In the genomic region with DNA sequence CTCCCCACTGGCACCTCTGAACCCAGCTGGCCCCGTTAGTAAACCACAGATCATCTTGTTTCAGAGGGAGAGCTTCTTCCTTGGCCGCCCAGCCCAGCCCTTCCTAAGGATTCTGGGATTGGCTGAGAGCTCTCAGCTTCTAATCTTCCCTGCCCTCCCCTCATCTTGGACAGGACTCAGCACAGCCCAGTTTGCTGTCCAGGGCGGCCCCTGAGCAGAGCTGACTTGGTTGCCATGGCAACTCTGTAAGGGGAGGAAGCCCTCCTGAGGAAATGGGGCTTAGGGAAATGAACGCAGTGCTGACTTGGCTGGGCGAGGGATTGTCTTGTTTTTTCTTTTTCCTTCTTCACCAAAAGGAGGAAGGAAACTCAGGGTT, we compare ENCODE assay signal across 9 cellular contexts. TPM values are rescaled to one million over a fixed set of nuclear protein-coding genes. Genes with fewer than 3 reads are reported as not detected.
A peak's percentile ranks its signal among the peaks of the same experiment; 100 is the strongest.
DNase-seq lines count a peak whose midpoint lies in the region; ATAC-seq and TF ChIP-seq lines count a peak whose summit lies in the region.
"Had no signal": no experiment of that assay in that cellular context is flagged by ENCODE, and none has a peak within 500 bp of the region (broad histone marks: within the 10 kb centered on the region; RNA-seq: fewer than 3 reads in every experiment).

No MANE protein-coding gene starts in this region.

- H3F3A ChIP-seq in GM23338 (replicated peaks; ENCODE audit: low read depth): no peaks in the 10 kb centered on the region

- peak overlapping the region; percentile 74 for H3K27ac Mint-ChIP-seq in GM23338

- H3K4me1 Mint-ChIP-seq in GM23338: peaks cover 50% of the 10 kb centered on the region

- peak overlapping the region; percentile 23; the same call in 2 of the 3 replicates for H3K4me3 Mint-ChIP-seq in GM23338

- H3K27me3 ChIP-seq in GM23338 (ENCODE audit: insufficient read depth) (no peaks in the 10 kb centered on the region), cardiac muscle cell (no peaks in the 10 kb centered on the region)
- H3K27me3 ChIP-seq: Peyer's patch had no signal

- DNase-seq in GM23338 (ENCODE audit: low spot score) (peak; percentile 92), RPMI8226 (peak; percentile 63), cardiac muscle cell (ENCODE audit: low read depth in 1 of 2, low spot score in 1 of 2) (peak; percentile 58 to 90), retina (peak; percentile 76), 8988T (no peak), glomerular visceral epithelial cell (ENCODE audit: extremely low spot score) (no peak)
- no peak for DNase-seq in activated naive CD4-positive, alpha-beta T cell treated with anti-CD3 and anti-CD28 coated beads, Interleukin-2, amount 50 U/mL, for 16 hours

- no peaks in the 10 kb centered on the region; the same call in 2 of the 3 replicates for H3K36me3 Mint-ChIP-seq in GM23338 (ENCODE audit: low read depth)

- H3K4me1 ChIP-seq in GM23338 (ENCODE audit: insufficient read depth) (peaks cover 17% of the 10 kb centered on the region), cardiac muscle cell (ENCODE audit: low read depth) (peaks cover 16% of the 10 kb centered on the region)

- H3K4me2 ChIP-seq in GM23338: peak overlapping the region; percentile 79

- H3K4me3 ChIP-seq in GM23338 (peak overlapping the region; percentile 30; the same call in 1 of the 2 replicates), cardiac muscle cell (no peak overlapping the region)
- H3K4me3 ChIP-seq: Peyer's patch had no signal

- no peaks in the 10 kb centered on the region for H3K9me3 ChIP-seq in cardiac muscle cell (ENCODE audit: low read depth)
- H3K9me3 ChIP-seq: Peyer's patch had no signal

- TF ChIP-seq CTCF in GM23338 (conservative IDR thresholded peaks at IDR 0.05; ENCODE audit: low read depth in 2 of 2): no peak
- TF ChIP-seq CTCF in cardiac muscle cell (IDR thresholded peaks at IDR 0.05; ENCODE audit: low read depth, low read length): no peak

- H3K36me3 ChIP-seq in GM23338 (ENCODE audit: insufficient read depth): no peaks in the 10 kb centered on the region
- no peaks in the 10 kb centered on the region for H3K36me3 ChIP-seq in cardiac muscle cell
- H3K36me3 ChIP-seq: Peyer's patch had no signal

- no peaks in the 10 kb centered on the region for H3K79me2 ChIP-seq in GM23338 (replicated peaks; ENCODE audit: insufficient read depth)

- H3K27ac ChIP-seq in GM23338 (ENCODE audit: low read depth) (no peak overlapping the region), cardiac muscle cell (peak overlapping the region; percentile 73)

- peak overlapping the region; percentile 94 for H2AFZ ChIP-seq in GM23338

- no peaks in the 10 kb centered on the region for H3K9me3 Mint-ChIP-seq in GM23338

- no peaks in the 10 kb centered on the region for H4K20me1 ChIP-seq in GM23338 (replicated peaks; ENCODE audit: insufficient read depth)

- no peaks in the 10 kb centered on the region for H3K9me2 ChIP-seq in GM23338 (ENCODE audit: insufficient read depth)

- ATAC-seq in GM23338: peak; percentile 82
- no peak for ATAC-seq in GM21576 (IDR thresholded peaks at IDR 0.05; ENCODE audit: unreplicated experiment)

- H3K27me3 Mint-ChIP-seq in GM23338 (ENCODE audit: insufficient read depth, low read depth, poor library complexity): peaks cover 16% of the 10 kb centered on the region

TF ChIP-seq in GM23338, 12 proteins besides CTCF, POLR2A, EP300 and RAD21 (continues in another document):
- no peak for TF ChIP-seq JUNB (IDR thresholded peaks at IDR 0.05; ENCODE audit: unreplicated experiment)
- TF ChIP-seq EZH2 (IDR thresholded peaks at IDR 0.05; ENCODE audit: low read depth, unreplicated experiment): no peak
- TF ChIP-seq NANOG (IDR thresholded peaks at IDR 0.05; ENCODE audit: borderline replicate concordance): no peak
- no peak for TF ChIP-seq ZNF114 (CRISPR knock-in tag; IDR thresholded peaks at IDR 0.05)
- TF ChIP-seq CREB1 (CRISPR knock-in tag; IDR thresholded peaks at IDR 0.05; ENCODE audit: low read depth): no peak
- TF ChIP-seq, protein P1, sequence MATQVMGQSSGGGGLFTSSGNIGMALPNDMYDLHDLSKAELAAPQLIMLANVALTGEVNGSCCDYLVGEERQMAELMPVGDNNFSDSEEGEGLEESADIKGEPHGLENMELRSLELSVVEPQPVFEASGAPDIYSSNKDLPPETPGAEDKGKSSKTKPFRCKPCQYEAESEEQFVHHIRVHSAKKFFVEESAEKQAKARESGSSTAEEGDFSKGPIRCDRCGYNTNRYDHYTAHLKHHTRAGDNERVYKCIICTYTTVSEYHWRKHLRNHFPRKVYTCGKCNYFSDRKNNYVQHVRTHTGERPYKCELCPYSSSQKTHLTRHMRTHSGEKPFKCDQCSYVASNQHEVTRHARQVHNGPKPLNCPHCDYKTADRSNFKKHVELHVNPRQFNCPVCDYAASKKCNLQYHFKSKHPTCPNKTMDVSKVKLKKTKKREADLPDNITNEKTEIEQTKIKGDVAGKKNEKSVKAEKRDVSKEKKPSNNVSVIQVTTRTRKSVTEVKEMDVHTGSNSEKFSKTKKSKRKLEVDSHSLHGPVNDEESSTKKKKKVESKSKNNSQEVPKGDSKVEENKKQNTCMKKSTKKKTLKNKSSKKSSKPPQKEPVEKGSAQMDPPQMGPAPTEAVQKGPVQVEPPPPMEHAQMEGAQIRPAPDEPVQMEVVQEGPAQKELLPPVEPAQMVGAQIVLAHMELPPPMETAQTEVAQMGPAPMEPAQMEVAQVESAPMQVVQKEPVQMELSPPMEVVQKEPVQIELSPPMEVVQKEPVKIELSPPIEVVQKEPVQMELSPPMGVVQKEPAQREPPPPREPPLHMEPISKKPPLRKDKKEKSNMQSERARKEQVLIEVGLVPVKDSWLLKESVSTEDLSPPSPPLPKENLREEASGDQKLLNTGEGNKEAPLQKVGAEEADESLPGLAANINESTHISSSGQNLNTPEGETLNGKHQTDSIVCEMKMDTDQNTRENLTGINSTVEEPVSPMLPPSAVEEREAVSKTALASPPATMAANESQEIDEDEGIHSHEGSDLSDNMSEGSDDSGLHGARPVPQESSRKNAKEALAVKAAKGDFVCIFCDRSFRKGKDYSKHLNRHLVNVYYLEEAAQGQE (IDR thresholded peaks at IDR 0.05; ENCODE audit: unreplicated experiment): no peak

RNA-seq across cellular contexts. Expression of a gene that starts 4.6 kb away (rescaled TPM):
- not detected in 2 replicates for total RNA-seq in GM23338 (2014; rRNA removed; shearing (Covaris generic))
- polyA plus RNA-seq in GM23338 (2016; fragmentation: Nextera tagmentation; extraction: Ambion mirVana) (not detected in 2 replicates), cardiac muscle cell (not detected in 2 replicates)
- 0.04 and 0.27 TPM in 2 replicates for total RNA-seq in cardiac muscle cell

RNA-seq across cellular contexts. Expression of a gene that starts 36.5 kb away (rescaled TPM):
- total RNA-seq in GM23338 (2014; rRNA removed; shearing (Covaris generic)): not detected in 2 replicates
- not detected in 2 replicates for polyA plus RNA-seq in GM23338 (2016; fragmentation: Nextera tagmentation; extraction: Ambion mirVana)
- not detected in 2 replicates for total RNA-seq in cardiac muscle cell
- not detected in 2 replicates for polyA plus RNA-seq in cardiac muscle cell

RNA-seq across cellular contexts. Expression of a gene that starts 42.3 kb away (rescaled TPM):
- 10.4 and 12.4 TPM in 2 replicates for total RNA-seq in GM23338 (2014; rRNA removed; shearing (Covaris generic))
- 4.9 and 5.5 TPM in 2 replicates for polyA plus RNA-seq in GM23338 (2016; fragmentation: Nextera tagmentation; extraction: Ambion mirVana)
- total RNA-seq in cardiac muscle cell: 14.7 and 15.1 TPM in 2 replicates
- 8.7 and 10.8 TPM in 2 replicates for polyA plus RNA-seq in cardiac muscle cell

RNA-seq across cellular contexts. Expression of a gene that starts 55.9 kb away (rescaled TPM):
- total RNA-seq in GM23338 (2014; rRNA removed; shearing (Covaris generic)): not detected in 2 replicates
- 0.11 and 0.23 TPM in 2 replicates for polyA plus RNA-seq in GM23338 (2016; fragmentation: Nextera tagmentation; extraction: Ambion mirVana)
- 0.11 TPM in 1 of 2 replicates, not detected in the other for total RNA-seq in cardiac muscle cell
- 0.06 TPM in 1 of 2 replicates, not detected in the other for polyA plus RNA-seq in cardiac muscle cell

Comparison
In these comparisons a context has a peak if more than half of its experiments do, and no peak if none do; other contexts are left out.
1. DNase-seq: peak in GM23338 (single experiment), RPMI8226 (single experiment), cardiac muscle cell (2 of 2) and retina (single experiment); none in 8988T (single experiment), activated naive CD4-positive, alpha-beta T cell treated with anti-CD3 and anti-CD28 coated beads, Interleukin-2, amount 50 U/mL, for 16 hours (single experiment) and glomerular visceral epithelial cell (single experiment).